Comparison of ENCODE assay signal across 1 cellular context in genomic region chr17:40019140-40019991, GRCh38.
TF ChIP-seq lines count a peak whose summit lies in the region.

No MANE protein-coding gene starts in this region.

TF ChIP-seq in SK-N-SH treated with all-trans-retinoic acid at 6 μM for 48 hours, 23 proteins besides CTCF, POLR2A, EP300 and RAD21 (continued from another document):
- no peak for TF ChIP-seq CREB5 (CRISPR knock-in tag; IDR thresholded peaks at IDR 0.05; ENCODE audit: low read depth)
- no peak for TF ChIP-seq CSRNP3 (CRISPR knock-in tag; IDR thresholded peaks at IDR 0.05)
- no peak for TF ChIP-seq ZNF8 (CRISPR knock-in tag; IDR thresholded peaks at IDR 0.05)
- no peak for TF ChIP-seq POU6F1 (CRISPR knock-in tag; IDR thresholded peaks at IDR 0.05; ENCODE audit: borderline replicate concordance, low read depth)
- no peak for TF ChIP-seq ISL1 (CRISPR knock-in tag; IDR thresholded peaks at IDR 0.05)
- no peak for TF ChIP-seq OSR1 (CRISPR knock-in tag; IDR thresholded peaks at IDR 0.05)
- TF ChIP-seq ZNF565 (CRISPR knock-in tag; conservative IDR thresholded peaks at IDR 0.05; ENCODE audit: low read depth) = no peak
- TF ChIP-seq TOX (CRISPR knock-in tag; IDR thresholded peaks at IDR 0.05; ENCODE audit: borderline replicate concordance) = no peak
- TF ChIP-seq BACH2 (CRISPR knock-in tag; IDR thresholded peaks at IDR 0.05; ENCODE audit: borderline replicate concordance) = no peak
- TF ChIP-seq TCF4 (CRISPR knock-in tag; IDR thresholded peaks at IDR 0.05; ENCODE audit: borderline replicate concordance) = no peak
- no peak for TF ChIP-seq PPARA (CRISPR knock-in tag; IDR thresholded peaks at IDR 0.05; ENCODE audit: borderline replicate concordance)
- TF ChIP-seq PATZ1 (CRISPR knock-in tag; IDR thresholded peaks at IDR 0.05; ENCODE audit: borderline replicate concordance) = no peak
- no peak for TF ChIP-seq RARB (CRISPR knock-in tag; IDR thresholded peaks at IDR 0.05)
- TF ChIP-seq ARNTL (CRISPR knock-in tag; IDR thresholded peaks at IDR 0.05; ENCODE audit: borderline replicate concordance, low read depth) = no peak
- no peak for TF ChIP-seq ZFP30 (CRISPR knock-in tag; IDR thresholded peaks at IDR 0.05)
- TF ChIP-seq ZC3H10 (CRISPR knock-in tag; IDR thresholded peaks at IDR 0.05) = no peak
